In the genomic region with DNA sequence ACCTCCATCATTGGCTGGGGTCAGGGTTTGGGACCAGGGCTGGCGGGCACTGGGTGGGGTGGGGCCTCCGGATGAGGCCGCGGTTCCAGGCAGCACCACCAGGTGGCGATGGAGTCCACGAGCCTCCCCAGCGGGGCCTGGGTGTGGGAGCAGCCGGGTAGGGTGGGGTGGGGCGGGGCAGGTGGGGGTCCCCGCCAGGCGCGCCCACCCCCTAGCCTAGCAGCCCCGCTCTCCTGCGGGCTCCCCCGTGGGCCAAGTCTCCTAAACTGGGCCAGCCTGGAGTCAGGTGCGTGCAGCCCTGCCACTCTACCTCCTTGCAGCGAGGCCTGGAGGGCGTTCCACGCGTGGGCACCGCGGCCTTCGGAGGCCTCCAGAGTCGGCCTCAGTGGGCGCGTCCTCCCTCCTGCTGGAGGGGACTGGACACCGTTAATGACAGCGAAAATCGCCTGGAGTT, we compare ENCODE assay signal across 9 cellular contexts.
A peak's percentile ranks its signal among the peaks of the same experiment; 100 is the strongest.
DNase-seq lines count a peak whose midpoint lies in the region; ATAC-seq, FAIRE-seq and TF ChIP-seq lines count a peak whose summit lies in the region.
"Had no signal": no experiment of that assay in that cellular context is flagged by ENCODE, and none has a peak within 500 bp of the region (broad histone marks: within the 10 kb centered on the region; RNA-seq: fewer than 3 reads in every experiment).

No MANE protein-coding gene starts in this region.

- CTCF ChIA-PET in activated CD4-positive, alpha-beta T cell treated with anti-CD3 and anti-CD28 coated beads, Interleukin-2, amount 10 ng/mL, durations not matched to agents 7 days and 5 days (lab: Charles Lee), result no interaction called here

- H3K4me2 ChIP-seq in DND-41 (ENCODE audit: insufficient read depth, low read length), result no peak overlapping the region

- WGBS in lung, 2 donors, result 30 to 34% methylated on average over 20 to 29 of the region's 29 CpGs

- no peak overlapping the region for H3K4me3 Mint-ChIP-seq in activated CD4-positive, alpha-beta T cell treated with anti-CD3 and anti-CD28 coated beads, Interleukin-2, amount 10 ng/mL, durations not matched to agents 7 days and 5 days
- no peak overlapping the region for H3K4me3 Mint-ChIP-seq in chondrocyte (ENCODE audit: unreplicated experiment)
- H3K4me3 Mint-ChIP-seq: stimulated activated naive CD8-positive, alpha-beta T cell treated with anti-CD3 and anti-CD28 coated beads, Interleukin-15, Interleukin-2, amounts not matched to agents 100 ng/mL and 50 ng/mL, for 24 hours had no signal

- H3K4me3 ChIP-seq in DND-41 (ENCODE audit: low read depth in 1 of 2, low read length in 2 of 2) (no peak overlapping the region), lung (no peak overlapping the region)

- no peaks in the 10 kb centered on the region for H3K4me1 ChIP-seq in DND-41 (ENCODE audit: insufficient read depth, low read length)
- H3K4me1 ChIP-seq in lung (ENCODE audit: control insufficient read depth in 2 of 2, insufficient read depth in 2 of 2, low read length in 2 of 2), result no peaks in the 10 kb centered on the region

- H3K27me3 Mint-ChIP-seq in activated CD4-positive, alpha-beta T cell treated with anti-CD3 and anti-CD28 coated beads, Interleukin-2, amount 10 ng/mL, durations not matched to agents 7 days and 5 days, result peaks cover 27% of the 10 kb centered on the region
- peaks cover 10% of the 10 kb centered on the region for H3K27me3 Mint-ChIP-seq in chondrocyte (ENCODE audit: low read depth)

- no peak overlapping the region for H2AFZ ChIP-seq in DND-41 (ENCODE audit: low read depth, low read length)

- H4K20me1 ChIP-seq in DND-41 (ENCODE audit: insufficient read depth, low read length), result peaks cover 3% of the 10 kb centered on the region; the same call in 1 of the 2 replicates

- H3K27me3 ChIP-seq in DND-41 (ENCODE audit: insufficient read depth, low read length, poor library complexity), result peaks cover 18% of the 10 kb centered on the region
- no peaks in the 10 kb centered on the region for H3K27me3 ChIP-seq in lung (ENCODE audit: control insufficient read depth, insufficient read depth)

- no peak overlapping the region for H3K27ac Mint-ChIP-seq in activated CD4-positive, alpha-beta T cell treated with anti-CD3 and anti-CD28 coated beads, Interleukin-2, amount 10 ng/mL, durations not matched to agents 7 days and 5 days
- no peak overlapping the region for H3K27ac Mint-ChIP-seq in chondrocyte (ENCODE audit: unreplicated experiment)
- H3K27ac Mint-ChIP-seq: stimulated activated naive CD8-positive, alpha-beta T cell treated with anti-CD3 and anti-CD28 coated beads, Interleukin-15, Interleukin-2, amounts not matched to agents 100 ng/mL and 50 ng/mL, for 24 hours had no signal

- no peak for FAIRE-seq in RCC 7860 (lab: Jason Lieb, UNC)

- H3K9me3 Mint-ChIP-seq in activated CD4-positive, alpha-beta T cell treated with anti-CD3 and anti-CD28 coated beads, Interleukin-2, amount 10 ng/mL, durations not matched to agents 7 days and 5 days, result no peaks in the 10 kb centered on the region
- no peaks in the 10 kb centered on the region for H3K9me3 Mint-ChIP-seq in chondrocyte (ENCODE audit: low read depth)
- H3K9me3 Mint-ChIP-seq: stimulated activated naive CD8-positive, alpha-beta T cell treated with anti-CD3 and anti-CD28 coated beads, Interleukin-15, Interleukin-2, amounts not matched to agents 100 ng/mL and 50 ng/mL, for 24 hours had no signal

- H3K79me2 ChIP-seq in DND-41 (ENCODE audit: insufficient read depth, low read length), result no peaks in the 10 kb centered on the region

- no peaks in the 10 kb centered on the region for H3K4me1 Mint-ChIP-seq in activated CD4-positive, alpha-beta T cell treated with anti-CD3 and anti-CD28 coated beads, Interleukin-2, amount 10 ng/mL, durations not matched to agents 7 days and 5 days
- H3K4me1 Mint-ChIP-seq in chondrocyte (ENCODE audit: low read depth), result peaks cover 3% of the 10 kb centered on the region

- H3K9ac ChIP-seq in DND-41 (ENCODE audit: low read depth, low read length), result no peak overlapping the region

- no peaks in the 10 kb centered on the region for H3K36me3 Mint-ChIP-seq in activated CD4-positive, alpha-beta T cell treated with anti-CD3 and anti-CD28 coated beads, Interleukin-2, amount 10 ng/mL, durations not matched to agents 7 days and 5 days (ENCODE audit: low read depth)
- H3K36me3 Mint-ChIP-seq in chondrocyte (ENCODE audit: low read depth), result no peaks in the 10 kb centered on the region

- DNase-seq in DND-41 (peak; percentile 68), HT-29 (ENCODE audit: low spot score) (peak; percentile 44), chondrocyte (ENCODE audit: low spot score) (no peak), lung (ENCODE audit: low spot score) (peak; percentile 40), RCC 7860 (ENCODE audit: low spot score) (no peak)
- peak; percentile 66 for DNase-seq in activated CD4-positive, alpha-beta T cell treated with anti-CD3 and anti-CD28 coated beads, Interleukin-2, amount 10 ng/mL, durations not matched to agents 7 days and 5 days
- DNase-seq in stimulated activated CD8-positive, alpha-beta memory T cell treated with anti-CD3 and anti-CD28 coated beads, Interleukin-15, amount 100 ng/mL, for 48 hours (ENCODE audit: low read depth in 2 of 2), result peak; percentile 31 to 36

- TF ChIP-seq CTCF in DND-41 (IDR thresholded peaks at IDR 0.05; ENCODE audit: borderline replicate concordance, extremely low read depth, low read length, poor library complexity, severe bottlenecking) (peak; percentile 75), chondrocyte (IDR thresholded peaks at IDR 0.05) (peak; percentile 92), lung (IDR thresholded peaks at IDR 0.05; ENCODE audit: control extremely low read depth, extremely low read depth) (peak; percentile 57)

- H3K27ac ChIP-seq in DND-41 (ENCODE audit: low read length) (no peak overlapping the region), lung (ENCODE audit: low read depth in 1 of 2, low read length in 1 of 2) (no peak overlapping the region)

- no peaks in the 10 kb centered on the region for H3K9me3 ChIP-seq in DND-41 (ENCODE audit: insufficient read depth, low read length, severe bottlenecking)
- H3K9me3 ChIP-seq in lung (ENCODE audit: control insufficient read depth in 2 of 2, insufficient read depth in 1 of 2, low read length in 1 of 2), result no peaks in the 10 kb centered on the region

- peak; percentile 96 for ATAC-seq in DND-41 (ENCODE audit: insufficient read depth, low read depth)
- ATAC-seq in lung (ENCODE audit: insufficient read depth, low FRiP score), result peak; percentile 67
- ATAC-seq in HG02973 (IDR thresholded peaks at IDR 0.05; ENCODE audit: unreplicated experiment), result no peak

- POLR2A ChIA-PET in activated CD4-positive, alpha-beta T cell treated with anti-CD3 and anti-CD28 coated beads, Interleukin-2, amount 10 ng/mL, durations not matched to agents 7 days and 5 days (lab: Charles Lee), result no interaction called here

- H3K36me3 ChIP-seq in DND-41 (ENCODE audit: insufficient read depth, low read length) (no peaks in the 10 kb centered on the region), lung (ENCODE audit: control insufficient read depth in 2 of 2, insufficient read depth in 2 of 2, low read length in 2 of 2) (no peaks in the 10 kb centered on the region)

Comparison
In these comparisons a context has a peak if more than half of its experiments do, and no peak if none do; other contexts are left out.
1. DNase-seq: peak in DND-41 (single experiment), HT-29 (single experiment), activated CD4-positive, alpha-beta T cell treated with anti-CD3 and anti-CD28 coated beads, Interleukin-2, amount 10 ng/mL, durations not matched to agents 7 days and 5 days (single experiment), lung (single experiment) and stimulated activated CD8-positive, alpha-beta memory T cell treated with anti-CD3 and anti-CD28 coated beads, Interleukin-15, amount 100 ng/mL, for 48 hours (2 of 2); none in chondrocyte (single experiment) and RCC 7860 (single experiment).
2. Peak in every context shown above with its lines, with median percentiles within 50 percentile points of each other: CTCF ChIP-seq.